Comparison of ENCODE assay signal across 18 cellular contexts in genomic region chr20:34045930-34046329, GRCh38. TPM values are rescaled to one million over a fixed set of nuclear protein-coding genes. Genes with fewer than 3 reads are reported as not detected.
DNase-seq lines count a peak whose midpoint lies in the region; ATAC-seq, FAIRE-seq and TF ChIP-seq lines count a peak whose summit lies in the region.
"Had no signal": no experiment of that assay in that cellular context is flagged by ENCODE, and none has a peak within 500 bp of the region (broad histone marks: within the 10 kb centered on the region; RNA-seq: fewer than 3 reads in every experiment).

No MANE protein-coding gene starts in this region.

- no peaks in the 10 kb centered on the region for H3K36me3 ChIP-seq in CD8-positive, alpha-beta memory T cell (ENCODE audit: insufficient read depth, low read length)
- no peaks in the 10 kb centered on the region for H3K36me3 ChIP-seq in neural progenitor cell
- peaks cover 0 to 43% of the 10 kb centered on the region in 2 donors for H3K36me3 ChIP-seq in neuronal stem cell (replicated peaks in 1 of 2; ENCODE audit: control insufficient read depth in 2 of 2, insufficient read depth in 2 of 2, low read length in 2 of 2)
- H3K36me3 ChIP-seq: ascending aorta had no signal

- ATAC-seq in HG02763 (IDR thresholded peaks at IDR 0.05; ENCODE audit: unreplicated experiment): no peak
- ATAC-seq: foreskin keratinocyte, PC-3 had no signal

- DNase-seq in CD8-positive, alpha-beta memory T cell: no peak
- DNase-seq in NCI-H226 (peak; percentile 8), iPS-NIHi11 (ENCODE audit: low spot score) (peak; percentile 65), neural progenitor cell (ENCODE audit: low spot score) (no peak), H4 (ENCODE audit: low spot score) (no peak), GM19239 (ENCODE audit: insufficient read length, low spot score) (no peak), neuronal stem cell (ENCODE audit: low spot score) (no peak)
- DNase-seq: central memory CD4-positive, alpha-beta T cell; foreskin keratinocyte; GF-D8; mammary epithelial cell; PC-3 had no signal

- H3F3A ChIP-seq in neural progenitor cell (ENCODE audit: low read depth): no peaks in the 10 kb centered on the region

- H4K20me1 ChIP-seq in neural progenitor cell (ENCODE audit: low read depth): peaks cover 92% of the 10 kb centered on the region

- H2BK15ac ChIP-seq in neuronal stem cell (ENCODE audit: low read length): no peak overlapping the region

- no peaks in the 10 kb centered on the region for H3K9me3 ChIP-seq in CD8-positive, alpha-beta memory T cell (ENCODE audit: low read length)
- H3K9me3 ChIP-seq in neural progenitor cell (ENCODE audit: low read depth) (no peaks in the 10 kb centered on the region), neuronal stem cell (replicated peaks in 1 of 2; ENCODE audit: control insufficient read depth in 2 of 2, insufficient read depth in 1 of 2, low read depth in 1 of 2, low read length in 2 of 2) (no peaks in the 10 kb centered on the region)
- H3K9me3 ChIP-seq: ascending aorta had no signal

- H3K79me1 ChIP-seq in neuronal stem cell (ENCODE audit: low read depth, low read length): peaks cover 2% of the 10 kb centered on the region

- no peak overlapping the region for H3K27ac ChIP-seq in CD8-positive, alpha-beta memory T cell (ENCODE audit: low read depth, low read length)
- H3K27ac ChIP-seq in neural progenitor cell (no peak overlapping the region), neuronal stem cell (replicated peaks; ENCODE audit: low read length) (no peak overlapping the region)
- H3K27ac ChIP-seq: ascending aorta, C4-2B, foreskin keratinocyte had no signal

- H3K4me3 Mint-ChIP-seq in CD8-positive, alpha-beta memory T cell: peak overlapping the region in 2 of 7 donors; percentile 19 to 20
- peak overlapping the region; percentile 16 for H3K4me3 Mint-ChIP-seq in neural progenitor cell
- H3K4me3 Mint-ChIP-seq: activated naive CD8-positive, alpha-beta T cell; activated T-helper 1 cell treated with anti-CD3 and anti-CD28 coated beads, Interleukin-12 subunit alpha, Interleukin-12 subunit beta, Interleukin-2, Interleukin-4 antibody, amounts not matched to agents 30 ng/mL and 10 ng/mL and 1 ng/mL, durations not matched to agents 14 hours and 24 hours and 36 hours had no signal

- no peak for FAIRE-seq in GM19239 (lab: Jason Lieb, UNC)
- FAIRE-seq: keratinocyte had no signal

- H2AK5ac ChIP-seq in neuronal stem cell (ENCODE audit: low read depth, low read length): no peak overlapping the region

- H3K79me2 ChIP-seq in neural progenitor cell (ENCODE audit: low read depth): peaks cover 99% of the 10 kb centered on the region

- no peaks in the 10 kb centered on the region for H3K9me3 Mint-ChIP-seq in CD8-positive, alpha-beta memory T cell
- no peaks in the 10 kb centered on the region for H3K9me3 Mint-ChIP-seq in neural progenitor cell
- H3K9me3 Mint-ChIP-seq: activated T-helper 1 cell treated with anti-CD3 and anti-CD28 coated beads, Interleukin-12 subunit alpha, Interleukin-12 subunit beta, Interleukin-2, Interleukin-4 antibody, amounts not matched to agents 30 ng/mL and 10 ng/mL and 1 ng/mL, durations not matched to agents 14 hours and 24 hours and 36 hours had no signal

- peaks cover 0 to 3% of the 10 kb centered on the region in 2 donors for H3K27me3 Mint-ChIP-seq in CD8-positive, alpha-beta memory T cell
- H3K27me3 Mint-ChIP-seq in neural progenitor cell (ENCODE audit: insufficient read depth, low read depth): peaks cover 3% of the 10 kb centered on the region
- H3K27me3 Mint-ChIP-seq: activated naive CD8-positive, alpha-beta T cell had no signal

- H3K4me1 Mint-ChIP-seq in CD8-positive, alpha-beta memory T cell: peaks cover 85 to 97% (median 95%) of the 10 kb centered on the region in 3 donors
- H3K4me1 Mint-ChIP-seq in neural progenitor cell: peaks cover 30% of the 10 kb centered on the region

- H3K9ac ChIP-seq in neural progenitor cell: no peak overlapping the region
- no peak overlapping the region for H3K9ac ChIP-seq in neuronal stem cell (ENCODE audit: low read depth, low read length, poor library complexity)

- peaks cover 34% of the 10 kb centered on the region for H3K4me1 ChIP-seq in CD8-positive, alpha-beta memory T cell (ENCODE audit: insufficient read depth, low read length)
- H3K4me1 ChIP-seq in neural progenitor cell: peaks cover 14% of the 10 kb centered on the region
- peaks cover 0 to 5% of the 10 kb centered on the region in 2 donors for H3K4me1 ChIP-seq in neuronal stem cell (ENCODE audit: control insufficient read depth in 2 of 2, insufficient read depth in 1 of 2, low read depth in 1 of 2, low read length in 2 of 2)
- H3K4me1 ChIP-seq: foreskin keratinocyte had no signal

- H3K4me2 ChIP-seq in neural progenitor cell (no peak overlapping the region), neuronal stem cell (ENCODE audit: insufficient read depth, low read length, poor library complexity, severe bottlenecking) (no peak overlapping the region)

- no peak overlapping the region for H4K91ac ChIP-seq in neuronal stem cell (ENCODE audit: low read depth, low read length, poor library complexity)

- no peak overlapping the region for H3K18ac ChIP-seq in neuronal stem cell (ENCODE audit: low read length)

- no peak overlapping the region for H2BK12ac ChIP-seq in neuronal stem cell (ENCODE audit: low read length)

- no peak overlapping the region for H3K4me3 ChIP-seq in CD8-positive, alpha-beta memory T cell (ENCODE audit: low read length)
- H3K4me3 ChIP-seq in neural progenitor cell: no peak overlapping the region
- no peak overlapping the region for H3K4me3 ChIP-seq in neuronal stem cell (ENCODE audit: low read length in 2 of 2)
- H3K4me3 ChIP-seq: ascending aorta had no signal

- POLR2A ChIA-PET in CD8-positive, alpha-beta memory T cell (lab: Charles Lee): no interaction called here

- peak overlapping the region in 6 of 8 donors; percentile 14 to 89 (median 74) for H3K27ac Mint-ChIP-seq in CD8-positive, alpha-beta memory T cell
- no peak overlapping the region for H3K27ac Mint-ChIP-seq in neural progenitor cell
- H3K27ac Mint-ChIP-seq: activated naive CD8-positive, alpha-beta T cell; activated T-helper 1 cell treated with anti-CD3 and anti-CD28 coated beads, Interleukin-12 subunit alpha, Interleukin-12 subunit beta, Interleukin-2, Interleukin-4 antibody, amounts not matched to agents 30 ng/mL and 10 ng/mL and 1 ng/mL, durations not matched to agents 14 hours and 24 hours and 36 hours had no signal

- no peak overlapping the region for H2BK120ac ChIP-seq in neuronal stem cell (ENCODE audit: low read depth, low read length)

- no peak overlapping the region for H4K8ac ChIP-seq in neuronal stem cell (ENCODE audit: low read depth, low read length)

- H3K14ac ChIP-seq in neuronal stem cell (ENCODE audit: low read length): no peak overlapping the region

- H3K27me3 ChIP-seq in CD8-positive, alpha-beta memory T cell (ENCODE audit: insufficient read depth, low read length, poor library complexity, severe bottlenecking): no peaks in the 10 kb centered on the region
- H3K27me3 ChIP-seq in neural progenitor cell (no peaks in the 10 kb centered on the region), neuronal stem cell (ENCODE audit: control insufficient read depth in 3 of 3, insufficient read depth in 3 of 3, low read depth in 1 of 3, low read length in 3 of 3) (no peaks in the 10 kb centered on the region)
- H3K27me3 ChIP-seq: ascending aorta, foreskin keratinocyte had no signal

- peaks cover 0 to 38% (median 2%) of the 10 kb centered on the region in 3 donors for H3K36me3 Mint-ChIP-seq in CD8-positive, alpha-beta memory T cell
- H3K36me3 Mint-ChIP-seq in neural progenitor cell: peaks cover 10% of the 10 kb centered on the region
- H3K36me3 Mint-ChIP-seq: activated naive CD8-positive, alpha-beta T cell had no signal

- H3K23ac ChIP-seq in neuronal stem cell (ENCODE audit: low read depth, low read length, poor library complexity): no peak overlapping the region

- CTCF ChIA-PET in CD8-positive, alpha-beta memory T cell (lab: Charles Lee): no interaction called here

- no peak overlapping the region for H3K4ac ChIP-seq in neuronal stem cell (ENCODE audit: low read length)

- TF ChIP-seq CTCF in neural progenitor cell (IDR thresholded peaks at IDR 0.05): no peak

- H2AFZ ChIP-seq in neural progenitor cell (replicated peaks): no peak overlapping the region
- no peak overlapping the region for H2AFZ ChIP-seq in neuronal stem cell (ENCODE audit: low read length)

- H2BK5ac ChIP-seq in neuronal stem cell (ENCODE audit: low read length): no peak overlapping the region

- WGBS in neuronal stem cell (ENCODE audit: extremely low coverage in 2 of 2, insufficient read length in 2 of 2, insufficient replicate concordance in 1 of 2), 2 donors: no CpG with 5 or more reads among the region's 3 CpGs

RNA-seq across cellular contexts. Expression of gene RALY, which starts 52.2 kb away (rescaled TPM):
- total RNA-seq in CD8-positive, alpha-beta memory T cell: 100 to 1,000 TPM; 159 to 160 TPM
- polyA plus RNA-seq in CD8-positive, alpha-beta memory T cell: 230 TPM
- total RNA-seq in neural progenitor cell (ENCODE audit: low replicate concordance): 102 and 178 TPM in 2 replicates
- 77.6 and 92.6 TPM in 2 replicates for total RNA-seq in H4 (2014; rRNA removed; shearing (Covaris generic))
- polyA plus RNA-seq in neuronal stem cell (2013, experiment 1 of 2): 147 TPM
- polyA plus RNA-seq in neuronal stem cell (2013, experiment 2 of 2): 144 TPM

Comparison
In these comparisons a context has a peak if more than half of its experiments do, and no peak if none do; other contexts are left out.
1. DNase-seq: peak in NCI-H226 (single experiment) and iPS-NIHi11 (single experiment); none in CD8-positive, alpha-beta memory T cell (0 of 5), neural progenitor cell (single experiment), H4 (single experiment), GM19239 (single experiment) and neuronal stem cell (single experiment).